ENCODE assay signal across 9 cellular contexts in the genomic region with DNA sequence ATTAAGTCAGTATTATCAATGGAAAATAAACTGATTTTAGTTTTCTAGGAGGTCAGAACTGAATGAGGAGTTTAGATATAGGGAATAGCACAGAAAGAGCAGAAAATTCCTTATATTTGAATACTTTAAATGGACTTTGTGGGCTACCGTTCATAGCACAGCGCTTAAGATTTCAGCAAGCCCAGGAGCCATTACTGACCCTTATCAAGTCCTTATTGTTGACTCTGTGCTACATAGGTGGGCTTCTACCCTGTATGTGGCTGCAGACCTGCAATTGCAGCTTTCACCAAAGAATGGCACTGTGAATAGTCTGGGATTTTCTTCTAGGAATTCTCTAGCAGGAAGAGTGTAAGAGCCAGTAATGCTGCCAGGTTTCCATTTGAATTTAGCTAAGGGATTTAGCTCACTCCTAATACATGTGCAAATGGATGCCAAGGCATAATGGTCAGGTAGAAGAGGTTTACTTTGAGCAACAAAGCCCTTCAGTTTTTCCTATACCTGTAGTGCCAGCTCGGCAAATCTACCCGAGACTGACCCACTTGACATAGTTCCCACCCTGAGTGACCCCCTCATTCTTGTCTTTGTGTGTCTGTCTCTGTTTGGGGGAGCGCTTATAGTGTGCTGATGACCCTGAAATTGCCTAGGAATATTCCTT. TPM values are rescaled to one million over a fixed set of nuclear protein-coding genes. Genes with fewer than 3 reads are reported as not detected.
A peak's percentile ranks its signal among the peaks of the same experiment; 100 is the strongest.
DNase-seq lines count a peak whose midpoint lies in the region; ATAC-seq, FAIRE-seq and TF ChIP-seq lines count a peak whose summit lies in the region.
"Had no signal": no experiment of that assay in that cellular context is flagged by ENCODE, and none has a peak within 500 bp of the region (broad histone marks: within the 10 kb centered on the region; RNA-seq: fewer than 3 reads in every experiment).

No MANE protein-coding gene starts in this region.

- WGBS in liver = 28% methylated on average over 5 of the region's 5 CpGs
- WGBS in small intestine, 3 donors = 13 to 53% (median 29%) methylated on average over 5 of the region's 5 CpGs

- CTCF ChIA-PET in OCI-LY7 (lab: Charles Lee; ENCODE audit: unreplicated experiment) = interaction anchor here (0.8 to 2.6 kb wide), 4 partner anchors 44 to 560 kb away, joined by 3 to 20 read pairs (median 8); a partner anchor contains a TSS

- H3K36me3 ChIP-seq in OCI-LY7 (ENCODE audit: insufficient read depth, low read length) = no peaks in the 10 kb centered on the region
- H3K36me3 ChIP-seq in liver (ENCODE audit: control insufficient read depth in 4 of 4, insufficient read depth in 3 of 4, low read depth in 1 of 4, low read length in 3 of 4) = peaks cover 0 to 5% (median 2%) of the 10 kb centered on the region in 4 donors
- H3K36me3 ChIP-seq in small intestine (ENCODE audit: control insufficient read depth in 2 of 2, insufficient read depth in 2 of 2, low read length in 2 of 2) = no peaks in the 10 kb centered on the region

- TF ChIP-seq CTCF in OCI-LY7 (conservative IDR thresholded peaks at IDR 0.05; ENCODE audit: low read length) (no peak), liver (IDR thresholded peaks at IDR 0.05; ENCODE audit: low read depth, low read length, missing input control) (no peak)

- H3K27me3 ChIP-seq in liver (ENCODE audit: control insufficient read depth in 4 of 4, insufficient read depth in 4 of 4, low read length in 3 of 4) = no peaks in the 10 kb centered on the region
- no peaks in the 10 kb centered on the region for H3K27me3 ChIP-seq in small intestine (ENCODE audit: control insufficient read depth in 2 of 2, insufficient read depth in 2 of 2, low read length in 2 of 2)

- POLR2A ChIA-PET in OCI-LY7 (lab: Charles Lee) = interaction anchor here (0.6 to 1.9 kb wide), 9 partner anchors 13 to 101 kb away, joined by 3 to 11 read pairs (median 4); a partner anchor contains a TSS

- no peaks in the 10 kb centered on the region for H4K20me1 ChIP-seq in OCI-LY7 (ENCODE audit: insufficient read depth, low read length)

- H3K79me2 ChIP-seq in OCI-LY7 (ENCODE audit: insufficient read depth, low read depth, low read length) = no peaks in the 10 kb centered on the region

- H3K9me3 ChIP-seq in OCI-LY7 (ENCODE audit: low read length) (no peaks in the 10 kb centered on the region), liver (ENCODE audit: control insufficient read depth in 4 of 4, low read length in 3 of 4) (no peaks in the 10 kb centered on the region), small intestine (ENCODE audit: control insufficient read depth, low read depth) (no peaks in the 10 kb centered on the region)

- H3K4me1 ChIP-seq in OCI-LY7 (ENCODE audit: insufficient read depth, low read length, poor library complexity, severe bottlenecking) (peaks cover 3% of the 10 kb centered on the region), liver (ENCODE audit: control insufficient read depth in 4 of 4, insufficient read depth in 4 of 4, low read length in 3 of 4) (peaks cover 2 to 22% (median 13%) of the 10 kb centered on the region in 4 donors), small intestine (ENCODE audit: control insufficient read depth in 2 of 2, insufficient read depth in 1 of 2, low read depth in 1 of 2, low read length in 1 of 2) (no peaks in the 10 kb centered on the region)

- H3K4me2 ChIP-seq in OCI-LY7 (ENCODE audit: low read length) = no peak overlapping the region

- peak overlapping the region; percentile 58; the same call in 1 of the 2 replicates for H2AFZ ChIP-seq in OCI-LY7 (ENCODE audit: low read length)

- H3K27ac ChIP-seq in OCI-LY7 (ENCODE audit: low read depth, low read length, poor library complexity, severe bottlenecking) (no peak overlapping the region), epithelial cell of prostate (peak overlapping the region; percentile 26), liver (ENCODE audit: low read depth in 1 of 2, low read length in 2 of 2) (peak overlapping the region; percentile 84 to 97), small intestine (ENCODE audit: low read depth in 1 of 2, low read length in 1 of 2) (peak overlapping the region; percentile 66 to 84)
- H3K27ac ChIP-seq: HL-60 had no signal

- H3K4me3 ChIP-seq in OCI-LY7 (ENCODE audit: low read depth, low read length, poor library complexity, severe bottlenecking) (no peak overlapping the region), liver (ENCODE audit: low read depth in 1 of 3, low read length in 3 of 3) (peak overlapping the region; percentile 30 to 78 (median 52)), small intestine (ENCODE audit: low read depth in 1 of 2, low read length in 2 of 2) (peak overlapping the region in 1 of 2 donors; percentile 43)

- ATAC-seq in HG02763 (IDR thresholded peaks at IDR 0.05; ENCODE audit: unreplicated experiment) = no peak
- no peak for ATAC-seq in GM21825 (IDR thresholded peaks at IDR 0.05; ENCODE audit: unreplicated experiment)

- no TSS peak for BruUV-seq in OCI-LY7 (replicated peaks; lab: Mats Ljungman, UMichigan)

- no peak for FAIRE-seq in small intestine (lab: Jason Lieb, UNC)

- TF ChIP-seq RAD21 in liver (IDR thresholded peaks at IDR 0.05) = no peak

- no peak for DNase-seq in OCI-LY7 (ENCODE audit: low spot score)
- DNase-seq in epithelial cell of prostate (ENCODE audit: low read depth, low spot score) = no peak
- DNase-seq in small intestine = peak; percentile 43
- no peak for DNase-seq in NCI-H1436 (lab: John Stamatoyannopoulos, UW)
- DNase-seq in ecto neural progenitor cell (ENCODE audit: low spot score) = no peak

- no peaks in the 10 kb centered on the region for H3K9me2 ChIP-seq in OCI-LY7 (ENCODE audit: insufficient read depth, low read length)

- H3K9ac ChIP-seq in liver (ENCODE audit: low read depth in 1 of 2, low read length in 2 of 2) = peak overlapping the region; percentile 75 to 97

- intact Hi-C loops in OCI-LY7 (cut with micrococcal nuclease; ENCODE audit: unreplicated experiment) = loop anchor here (1.0 to 2.0 kb wide), 2 partner anchors 50 to 104 kb away; a partner anchor contains a TSS

TF ChIP-seq in liver, 16 proteins besides CTCF, POLR2A, EP300 and RAD21:
- TF ChIP-seq FOXA1 (IDR thresholded peaks at IDR 0.05) (no peak), YY1 (IDR thresholded peaks at IDR 0.05) (peak; percentile 78)
- TF ChIP-seq, protein P1, sequence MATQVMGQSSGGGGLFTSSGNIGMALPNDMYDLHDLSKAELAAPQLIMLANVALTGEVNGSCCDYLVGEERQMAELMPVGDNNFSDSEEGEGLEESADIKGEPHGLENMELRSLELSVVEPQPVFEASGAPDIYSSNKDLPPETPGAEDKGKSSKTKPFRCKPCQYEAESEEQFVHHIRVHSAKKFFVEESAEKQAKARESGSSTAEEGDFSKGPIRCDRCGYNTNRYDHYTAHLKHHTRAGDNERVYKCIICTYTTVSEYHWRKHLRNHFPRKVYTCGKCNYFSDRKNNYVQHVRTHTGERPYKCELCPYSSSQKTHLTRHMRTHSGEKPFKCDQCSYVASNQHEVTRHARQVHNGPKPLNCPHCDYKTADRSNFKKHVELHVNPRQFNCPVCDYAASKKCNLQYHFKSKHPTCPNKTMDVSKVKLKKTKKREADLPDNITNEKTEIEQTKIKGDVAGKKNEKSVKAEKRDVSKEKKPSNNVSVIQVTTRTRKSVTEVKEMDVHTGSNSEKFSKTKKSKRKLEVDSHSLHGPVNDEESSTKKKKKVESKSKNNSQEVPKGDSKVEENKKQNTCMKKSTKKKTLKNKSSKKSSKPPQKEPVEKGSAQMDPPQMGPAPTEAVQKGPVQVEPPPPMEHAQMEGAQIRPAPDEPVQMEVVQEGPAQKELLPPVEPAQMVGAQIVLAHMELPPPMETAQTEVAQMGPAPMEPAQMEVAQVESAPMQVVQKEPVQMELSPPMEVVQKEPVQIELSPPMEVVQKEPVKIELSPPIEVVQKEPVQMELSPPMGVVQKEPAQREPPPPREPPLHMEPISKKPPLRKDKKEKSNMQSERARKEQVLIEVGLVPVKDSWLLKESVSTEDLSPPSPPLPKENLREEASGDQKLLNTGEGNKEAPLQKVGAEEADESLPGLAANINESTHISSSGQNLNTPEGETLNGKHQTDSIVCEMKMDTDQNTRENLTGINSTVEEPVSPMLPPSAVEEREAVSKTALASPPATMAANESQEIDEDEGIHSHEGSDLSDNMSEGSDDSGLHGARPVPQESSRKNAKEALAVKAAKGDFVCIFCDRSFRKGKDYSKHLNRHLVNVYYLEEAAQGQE (IDR thresholded peaks at IDR 0.05) = no peak

RNA-seq across cellular contexts. Expression of a gene that starts 42.5 kb away (rescaled TPM):
- total RNA-seq in OCI-LY7 (2014; rRNA removed; shearing (Covaris generic)) = 34.5 and 42.0 TPM in 2 replicates
- total RNA-seq in OCI-LY7 (2022) (46.0 and 54.1 TPM in 2 replicates), liver (10 to 100 TPM; 15.6 to 16.3 TPM)
- polyA plus RNA-seq in liver (10 to 100 TPM in 1 of 2 donors, 1 to 10 TPM in 1; 8.8 to 10.8 TPM), small intestine (10 to 100 TPM; 24.0 to 28.4 (median 24.9) TPM)

RNA-seq across cellular contexts. Expression of a gene that starts 45.5 kb away (rescaled TPM):
- total RNA-seq in OCI-LY7 (2014; rRNA removed; shearing (Covaris generic)) = 5.5 and 6.9 TPM in 2 replicates
- 5.5 and 7.3 TPM in 2 replicates for total RNA-seq in OCI-LY7 (2022)
- 10 to 100 TPM in 1 of 2 donors, 1 to 10 TPM in 1; 7.3 to 12.5 TPM for total RNA-seq in liver
- 1 to 10 TPM; 2.8 to 4.1 TPM for polyA plus RNA-seq in liver
- 1 to 10 TPM; 1.3 to 9.7 (median 2.2) TPM for polyA plus RNA-seq in small intestine
